8 cellular contexts compared by ENCODE assay signal in genomic region chr5:128537306-128537998, GRCh38. TPM values are rescaled to one million over a fixed set of nuclear protein-coding genes. Genes with fewer than 3 reads are reported as not detected.
DNase-seq lines count a peak whose midpoint lies in the region; ATAC-seq, FAIRE-seq and TF ChIP-seq lines count a peak whose summit lies in the region.

No MANE protein-coding gene starts in this region.

- no peaks in the 10 kb centered on the region for H3K36me3 ChIP-seq in astrocyte (ENCODE audit: insufficient read depth, low read length)
- no peaks in the 10 kb centered on the region for H3K36me3 ChIP-seq in effector memory CD4-positive, alpha-beta T cell (ENCODE audit: control insufficient read depth, insufficient read depth, low read length)

- peaks cover 28% of the 10 kb centered on the region for H3K79me2 ChIP-seq in astrocyte (ENCODE audit: insufficient read depth, low read length)

- no peaks in the 10 kb centered on the region for H3K27me3 ChIP-seq in astrocyte (ENCODE audit: insufficient read depth, low read length)
- peaks cover 12% of the 10 kb centered on the region for H3K27me3 ChIP-seq in effector memory CD4-positive, alpha-beta T cell (replicated peaks; ENCODE audit: control insufficient read depth, insufficient read depth, low read length, poor library complexity, severe bottlenecking)

- peaks cover 14% of the 10 kb centered on the region for H4K20me1 ChIP-seq in astrocyte (ENCODE audit: insufficient read depth, low read length)

- H3K27me3 Mint-ChIP-seq in astrocyte (ENCODE audit: low read depth, unreplicated experiment), result no peaks in the 10 kb centered on the region
- peaks cover 46 to 68% of the 10 kb centered on the region in 2 donors for H3K27me3 Mint-ChIP-seq in stimulated activated naive B cell treated with anti-CD40 and anti-IgM and Interleukin-4, amounts not matched to agents 10 μg/mL and 1 μg/mL and 100 μg/mL, for 72 hours

- H3K4me3 ChIP-seq in astrocyte (ENCODE audit: insufficient read depth, low read depth, low read length), result peak overlapping the region; percentile 75
- H3K4me3 ChIP-seq in iPS-18c (ENCODE audit: insufficient read depth, low read depth, low read length), result peak overlapping the region; percentile 71
- H3K4me3 ChIP-seq in effector memory CD4-positive, alpha-beta T cell (ENCODE audit: insufficient read depth, low read depth, low read length, poor library complexity, severe bottlenecking), result no peak overlapping the region

- peak; percentile 49 for DNase-seq in AG20443 (ENCODE audit: low spot score)
- peak; percentile 34 for DNase-seq in astrocyte (ENCODE audit: low read depth)
- no peak for DNase-seq in stimulated activated naive B cell treated with anti-CD40 and anti-IgM and Interleukin-4, amounts not matched to agents 10 μg/mL and 1 μg/mL and 100 μg/mL, for 72 hours
- DNase-seq in effector memory CD4-positive, alpha-beta T cell, result no peak
- DNase-seq in activated gamma-delta T cell treated with Interleukin-2 at 50 U/mL for 16 hours, result no peak
- no peak for DNase-seq in activated naive CD4-positive, alpha-beta T cell treated with Interleukin-2 at 50 U/mL for 16 hours

- peak overlapping the region; percentile 96 for H3K4me2 ChIP-seq in astrocyte (ENCODE audit: low read length)

- TF ChIP-seq CTCF in astrocyte (IDR thresholded peaks at IDR 0.05; ENCODE audit: insufficient read depth, low read depth, low read length), result no peak

- H3K9ac ChIP-seq in astrocyte (ENCODE audit: low read length), result peak overlapping the region; percentile 81

- peaks cover 15% of the 10 kb centered on the region for H3K36me3 Mint-ChIP-seq in astrocyte (ENCODE audit: low read depth, unreplicated experiment)
- H3K36me3 Mint-ChIP-seq in stimulated activated naive B cell treated with anti-CD40 and anti-IgM and Interleukin-4, amounts not matched to agents 10 μg/mL and 1 μg/mL and 100 μg/mL, for 72 hours, result no peaks in the 10 kb centered on the region

- H3K27ac Mint-ChIP-seq in astrocyte (ENCODE audit: unreplicated experiment), result no peak overlapping the region
- H3K27ac Mint-ChIP-seq in stimulated activated naive B cell treated with anti-CD40 and anti-IgM and Interleukin-4, amounts not matched to agents 10 μg/mL and 1 μg/mL and 100 μg/mL, for 72 hours, result no peak overlapping the region

- FAIRE-seq in astrocyte (lab: Jason Lieb, UNC), result no peak

- peak overlapping the region; percentile 92 for H2AFZ ChIP-seq in astrocyte (ENCODE audit: low read depth, low read length)

- peaks cover 13% of the 10 kb centered on the region for H3K4me1 Mint-ChIP-seq in astrocyte (ENCODE audit: low read depth, unreplicated experiment)
- peaks cover 0 to 13% of the 10 kb centered on the region in 2 donors for H3K4me1 Mint-ChIP-seq in stimulated activated naive B cell treated with anti-CD40 and anti-IgM and Interleukin-4, amounts not matched to agents 10 μg/mL and 1 μg/mL and 100 μg/mL, for 72 hours

- H3K4me3 Mint-ChIP-seq in astrocyte (ENCODE audit: unreplicated experiment), result peak overlapping the region; percentile 93
- peak overlapping the region; percentile 17 to 65 for H3K4me3 Mint-ChIP-seq in stimulated activated naive B cell treated with anti-CD40 and anti-IgM and Interleukin-4, amounts not matched to agents 10 μg/mL and 1 μg/mL and 100 μg/mL, for 72 hours

- no peaks in the 10 kb centered on the region for H3K9me3 ChIP-seq in astrocyte (ENCODE audit: insufficient read depth, low read depth, low read length)
- peaks cover 2% of the 10 kb centered on the region for H3K9me3 ChIP-seq in iPS-18c (ENCODE audit: control insufficient read depth, insufficient read depth, low read length)
- H3K9me3 ChIP-seq in effector memory CD4-positive, alpha-beta T cell (ENCODE audit: control insufficient read depth, low read length), result no peaks in the 10 kb centered on the region

- peak overlapping the region; percentile 37 for H3K27ac ChIP-seq in astrocyte (ENCODE audit: low read depth, low read length)
- H3K27ac ChIP-seq in effector memory CD4-positive, alpha-beta T cell (ENCODE audit: insufficient read depth, low read length, poor library complexity, severe bottlenecking), result no peak overlapping the region

- peaks cover 4% of the 10 kb centered on the region for H3K4me1 ChIP-seq in astrocyte (ENCODE audit: insufficient read depth, low read length)
- H3K4me1 ChIP-seq in effector memory CD4-positive, alpha-beta T cell (ENCODE audit: control insufficient read depth, insufficient read depth, low read length, poor library complexity, severe bottlenecking), result no peaks in the 10 kb centered on the region

- H3K9me3 Mint-ChIP-seq in astrocyte (ENCODE audit: unreplicated experiment), result no peaks in the 10 kb centered on the region
- H3K9me3 Mint-ChIP-seq in stimulated activated naive B cell treated with anti-CD40 and anti-IgM and Interleukin-4, amounts not matched to agents 10 μg/mL and 1 μg/mL and 100 μg/mL, for 72 hours, result no peaks in the 10 kb centered on the region

- ATAC-seq in HG03342 (IDR thresholded peaks at IDR 0.05; ENCODE audit: unreplicated experiment), result peak; percentile 44
- peak in 1 of 2 donors; percentile 25 for ATAC-seq in stimulated activated naive B cell treated with anti-CD40 and anti-IgM and Interleukin-4, amounts not matched to agents 10 μg/mL and 1 μg/mL and 100 μg/mL, for 72 hours (replicated peaks)

RNA-seq across cellular contexts. Expression of gene FBN2, which starts 0.6 kb away (rescaled TPM):
- 105 and 176 TPM in 2 replicates for total RNA-seq in astrocyte

Comparison
In these comparisons a context has a peak if more than half of its experiments do, and no peak if none do; other contexts are left out.
1. DNase-seq: peak in AG20443 (single experiment) and astrocyte (single experiment); none in stimulated activated naive B cell treated with anti-CD40 and anti-IgM and Interleukin-4, amounts not matched to agents 10 μg/mL and 1 μg/mL and 100 μg/mL, for 72 hours (single experiment), effector memory CD4-positive, alpha-beta T cell (0 of 3), activated gamma-delta T cell treated with Interleukin-2 at 50 U/mL for 16 hours (single experiment) and activated naive CD4-positive, alpha-beta T cell treated with Interleukin-2 at 50 U/mL for 16 hours (single experiment).